ENCODE assay signal across 37 cellular contexts in the genomic region with DNA sequence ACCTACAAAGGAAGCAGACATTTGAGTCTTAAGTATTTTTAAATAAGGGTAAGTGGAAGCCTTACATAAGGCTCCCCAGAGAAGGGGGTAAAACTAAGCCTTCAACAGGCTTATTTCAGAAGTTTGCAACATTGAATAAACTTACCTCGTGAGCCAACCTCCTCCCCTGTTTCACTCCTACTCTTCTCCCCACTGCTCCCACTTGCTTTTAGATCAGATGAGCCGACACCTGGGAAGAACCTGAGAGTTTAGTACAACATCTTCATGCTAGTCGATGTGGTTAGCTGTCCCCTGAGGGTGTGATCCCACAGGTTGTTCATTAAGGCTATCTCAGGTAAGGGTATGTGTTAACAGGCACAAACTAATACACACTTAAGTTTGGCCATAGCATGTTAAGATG.
"Had no signal": no experiment of that assay in that cellular context is flagged by ENCODE, and none has a peak within 500 bp of the region (broad histone marks: within the 10 kb centered on the region; RNA-seq: fewer than 3 reads in every experiment).

No MANE protein-coding gene starts in this region.

- H3K9me3 Mint-ChIP-seq: activated naive CD4-positive, alpha-beta T cell treated with anti-CD3 and anti-CD28 coated beads for 36 hours; activated naive CD4-positive, alpha-beta T cell treated with anti-CD3 and anti-CD28 coated beads, Interleukin-2, amount 10 ng/mL, durations not matched to agents 7 days and 5 days; activated naive CD4-positive, alpha-beta T cell treated with anti-CD3 and anti-CD28 coated beads, Interleukin-2, amount 50 U/mL, for 24 hours; activated naive CD4-positive, alpha-beta T cell treated with anti-CD3 and anti-CD28 coated beads, Interleukin-2, amount 50 U/mL, for 72 hours; activated naive CD8-positive, alpha-beta T cell treated with anti-CD3 and anti-CD28 coated beads for 36 hours; activated naive CD8-positive, alpha-beta T cell treated with anti-CD3 and anti-CD28 coated beads, Interleukin-2, amount 10 ng/mL, durations not matched to agents 7 days and 5 days; activated naive CD8-positive, alpha-beta T cell treated with anti-CD3 and anti-CD28 coated beads, Interleukin-2, amount 50 U/mL, for 24 hours; activated T-cell treated with anti-CD3 and anti-CD28 coated beads, Interleukin-2, amount 50 U/mL, for 24 hours; activated T-cell treated with anti-CD3 and anti-CD28 coated beads, Interleukin-2, amount 50 U/mL, for 4 hours; activated T-cell treated with anti-CD3 and anti-CD28 coated beads, Interleukin-2, amount 50 U/mL, for 72 hours; activated T-helper 1 cell treated with anti-CD3 and anti-CD28 coated beads, Interleukin-12 subunit alpha, Interleukin-12 subunit beta, Interleukin-2, Interleukin-4 antibody, amounts not matched to agents 30 ng/mL and 10 ng/mL and 1 ng/mL, durations not matched to agents 14 hours and 24 hours and 36 hours; activated T-helper 17 cell treated with anti-CD3 and anti-CD28 coated beads, Interleukin-2, amount 50 U/mL, for 72 hours; activated T-helper 2 cell treated with anti-CD3 and anti-CD28 coated beads, Interferon-gamma antibody, Interleukin-2, Interleukin-4, amounts not matched to agents 10 μg/mL and 5 μg/mL and 100 μg/mL, durations not matched to agents 14 hours and 24 hours and 36 hours; central memory CD8-positive, alpha-beta T cell had no signal

- H3K36me3 ChIP-seq: adrenal gland, ascending aorta, brain microvascular endothelial cell, breast epithelium, cardiac muscle cell had no signal

- ATAC-seq: activated naive CD4-positive, alpha-beta T cell treated with anti-CD3 and anti-CD28 coated beads, Interleukin-2, amount 50 U/mL, for 72 hours; activated naive CD8-positive, alpha-beta T cell treated with anti-CD3 and anti-CD28 coated beads, Interleukin-2, amount 50 U/mL, for 24 hours; activated T-cell treated with anti-CD3 and anti-CD28 coated beads, Interleukin-2, amount 50 U/mL, for 4 hours; activated T-cell treated with anti-CD3 and anti-CD28 coated beads, Interleukin-2, amount 50 U/mL, for 72 hours; activated T-helper 17 cell treated with anti-CD3 and anti-CD28 coated beads, Interleukin-2, amount 50 U/mL, for 72 hours; body of pancreas had no signal

- H3K4me1 Mint-ChIP-seq: activated naive CD4-positive, alpha-beta T cell treated with anti-CD3 and anti-CD28 coated beads, Interleukin-2, amount 10 ng/mL, durations not matched to agents 7 days and 5 days; activated naive CD8-positive, alpha-beta T cell treated with anti-CD3 and anti-CD28 coated beads, Interleukin-2, amount 10 ng/mL, durations not matched to agents 7 days and 5 days; central memory CD8-positive, alpha-beta T cell had no signal

- H3K27ac Mint-ChIP-seq: activated naive CD4-positive, alpha-beta T cell treated with anti-CD3 and anti-CD28 coated beads for 36 hours; activated naive CD4-positive, alpha-beta T cell treated with anti-CD3 and anti-CD28 coated beads, Interleukin-2, amount 10 ng/mL, durations not matched to agents 7 days and 5 days; activated naive CD4-positive, alpha-beta T cell treated with anti-CD3 and anti-CD28 coated beads, Interleukin-2, amount 50 U/mL, for 24 hours; activated naive CD4-positive, alpha-beta T cell treated with anti-CD3 and anti-CD28 coated beads, Interleukin-2, amount 50 U/mL, for 72 hours; activated naive CD8-positive, alpha-beta T cell; activated naive CD8-positive, alpha-beta T cell treated with anti-CD3 and anti-CD28 coated beads for 36 hours; activated naive CD8-positive, alpha-beta T cell treated with anti-CD3 and anti-CD28 coated beads, Interleukin-2, amount 10 ng/mL, durations not matched to agents 7 days and 5 days; activated naive CD8-positive, alpha-beta T cell treated with anti-CD3 and anti-CD28 coated beads, Interleukin-2, amount 50 U/mL, for 24 hours; activated T-cell treated with anti-CD3 and anti-CD28 coated beads, Interleukin-2, amount 50 U/mL, for 24 hours; activated T-cell treated with anti-CD3 and anti-CD28 coated beads, Interleukin-2, amount 50 U/mL, for 72 hours; activated T-helper 1 cell treated with anti-CD3 and anti-CD28 coated beads, Interleukin-12 subunit alpha, Interleukin-12 subunit beta, Interleukin-2, Interleukin-4 antibody, amounts not matched to agents 30 ng/mL and 10 ng/mL and 1 ng/mL, durations not matched to agents 14 hours and 24 hours and 36 hours; activated T-helper 17 cell treated with anti-CD3 and anti-CD28 coated beads, Interleukin-2, amount 50 U/mL, for 72 hours; activated T-helper 2 cell treated with anti-CD3 and anti-CD28 coated beads, Interferon-gamma antibody, Interleukin-2, Interleukin-4, amounts not matched to agents 10 μg/mL and 5 μg/mL and 100 μg/mL, durations not matched to agents 14 hours and 24 hours and 36 hours; brain had no signal

- H3K9me3 ChIP-seq: adrenal gland, ascending aorta, body of pancreas, breast epithelium had no signal

- H3K27ac ChIP-seq: adrenal gland, ascending aorta, body of pancreas, brain microvascular endothelial cell, breast epithelium, cardiac muscle cell had no signal

- H3K27me3 ChIP-seq: ascending aorta, body of pancreas, breast epithelium had no signal

- H3K4me3 Mint-ChIP-seq: activated naive CD4-positive, alpha-beta T cell treated with anti-CD3 and anti-CD28 coated beads for 36 hours; activated naive CD4-positive, alpha-beta T cell treated with anti-CD3 and anti-CD28 coated beads, Interleukin-2, amount 10 ng/mL, durations not matched to agents 7 days and 5 days; activated naive CD4-positive, alpha-beta T cell treated with anti-CD3 and anti-CD28 coated beads, Interleukin-2, amount 50 U/mL, for 24 hours; activated naive CD8-positive, alpha-beta T cell; activated naive CD8-positive, alpha-beta T cell treated with anti-CD3 and anti-CD28 coated beads for 36 hours; activated naive CD8-positive, alpha-beta T cell treated with anti-CD3 and anti-CD28 coated beads, Interleukin-2, amount 10 ng/mL, durations not matched to agents 7 days and 5 days; activated naive CD8-positive, alpha-beta T cell treated with anti-CD3 and anti-CD28 coated beads, Interleukin-2, amount 50 U/mL, for 24 hours; activated T-cell treated with anti-CD3 and anti-CD28 coated beads, Interleukin-2, amount 50 U/mL, for 24 hours; activated T-cell treated with anti-CD3 and anti-CD28 coated beads, Interleukin-2, amount 50 U/mL, for 4 hours; activated T-cell treated with anti-CD3 and anti-CD28 coated beads, Interleukin-2, amount 50 U/mL, for 72 hours; activated T-helper 1 cell treated with anti-CD3 and anti-CD28 coated beads, Interleukin-12 subunit alpha, Interleukin-12 subunit beta, Interleukin-2, Interleukin-4 antibody, amounts not matched to agents 30 ng/mL and 10 ng/mL and 1 ng/mL, durations not matched to agents 14 hours and 24 hours and 36 hours; activated T-helper 17 cell treated with anti-CD3 and anti-CD28 coated beads, Interleukin-2, amount 50 U/mL, for 72 hours; brain; central memory CD8-positive, alpha-beta T cell had no signal

- H3K4me3 ChIP-seq: adrenal gland, ascending aorta, body of pancreas, breast epithelium, cardiac muscle cell had no signal

- H3K36me3 Mint-ChIP-seq: activated naive CD4-positive, alpha-beta T cell treated with anti-CD3 and anti-CD28 coated beads, Interleukin-2, amount 10 ng/mL, durations not matched to agents 7 days and 5 days; activated naive CD4-positive, alpha-beta T cell treated with anti-CD3 and anti-CD28 coated beads, Interleukin-2, amount 50 U/mL, for 24 hours; activated naive CD4-positive, alpha-beta T cell treated with anti-CD3 and anti-CD28 coated beads, Interleukin-2, amount 50 U/mL, for 72 hours; activated naive CD8-positive, alpha-beta T cell; activated naive CD8-positive, alpha-beta T cell treated with anti-CD3 and anti-CD28 coated beads for 36 hours; activated naive CD8-positive, alpha-beta T cell treated with anti-CD3 and anti-CD28 coated beads, Interleukin-2, amount 10 ng/mL, durations not matched to agents 7 days and 5 days; brain had no signal

- H3K4me1 ChIP-seq: adrenal gland, ascending aorta, body of pancreas, breast epithelium had no signal

- DNase-seq: activated effector memory CD4-positive, alpha-beta T cell treated with anti-CD3 and anti-CD28 coated beads, Interleukin-2, amount 50 U/mL, for 16 hours; activated effector memory CD4-positive, alpha-beta T cell treated with Interleukin-2 at 50 U/mL for 16 hours; activated gamma-delta T cell; activated gamma-delta T cell treated with Interleukin-2 at 50 U/mL for 16 hours; activated naive CD4-positive, alpha-beta T cell; activated naive CD4-positive, alpha-beta T cell treated with anti-CD3 and anti-CD28 coated beads for 36 hours; activated naive CD4-positive, alpha-beta T cell treated with anti-CD3 and anti-CD28 coated beads, Interleukin-2, amount 10 ng/mL, durations not matched to agents 7 days and 5 days; activated naive CD4-positive, alpha-beta T cell treated with anti-CD3 and anti-CD28 coated beads, Interleukin-2, amount 50 U/mL, for 16 hours; activated naive CD4-positive, alpha-beta T cell treated with Interleukin-2 at 50 U/mL for 16 hours; activated naive CD8-positive, alpha-beta T cell treated with anti-CD3 and anti-CD28 coated beads for 36 hours; activated naive CD8-positive, alpha-beta T cell treated with anti-CD3 and anti-CD28 coated beads, Interleukin-2, amount 10 ng/mL, durations not matched to agents 7 days and 5 days; activated naive CD8-positive, alpha-beta T cell treated with anti-CD3 and anti-CD28 coated beads, Interleukin-2, amount 50 U/mL, for 24 hours; activated T-cell treated with anti-CD3 and anti-CD28 coated beads, Interleukin-2, amount 50 U/mL, for 1 hour; activated T-cell treated with anti-CD3 and anti-CD28 coated beads, Interleukin-2, amount 50 U/mL, for 24 hours; activated T-cell treated with anti-CD3 and anti-CD28 coated beads, Interleukin-2, amount 50 U/mL, for 4 hours; activated T-cell treated with anti-CD3 and anti-CD28 coated beads, Interleukin-2, amount 50 U/mL, for 48 hours; activated T-cell treated with anti-CD3 and anti-CD28 coated beads, Interleukin-2, amount 50 U/mL, for 72 hours; adrenal gland; amniotic stem cell; amygdala; anterior cingulate cortex; aorta; body of pancreas; brain microvascular endothelial cell; central memory CD4-positive, alpha-beta T cell; cerebellar nuclear complex had no signal
